ENCODE assay signal across 8 cellular contexts in genomic region chr17:77425791-77426641, GRCh38.
DNase-seq lines count a peak whose midpoint lies in the region; ATAC-seq, FAIRE-seq and TF ChIP-seq lines count a peak whose summit lies in the region.

No MANE protein-coding gene starts in this region.

- H3K79me2 ChIP-seq in OCI-LY7 (ENCODE audit: insufficient read depth, low read depth, low read length): no peaks in the 10 kb centered on the region; the same call in 1 of the 2 replicates
- peaks cover 22% of the 10 kb centered on the region for H3K79me2 ChIP-seq in mesendoderm (ENCODE audit: control insufficient read depth, insufficient read depth, low read length)

- peak overlapping the region; percentile 73 for H3K56ac ChIP-seq in mesendoderm (ENCODE audit: low read length)

- no peak overlapping the region for H2AFZ ChIP-seq in OCI-LY7 (ENCODE audit: low read length)

- POLR2A ChIA-PET in OCI-LY7 (lab: Charles Lee): interaction anchor here (0.6 to 6.8 kb wide), 9 partner anchors 12 to 1641 kb away, joined by 3 to 73 read pairs (median 4); no protein-coding TSS in a partner anchor

- ATAC-seq in CD4-positive, CD25-positive, alpha-beta regulatory T cell (ENCODE audit: low read depth in 2 of 2): no peak
- ATAC-seq in GM21526 (IDR thresholded peaks at IDR 0.05; ENCODE audit: low FRiP score, unreplicated experiment): no peak

- H2BK120ac ChIP-seq in mesendoderm (ENCODE audit: low read depth, low read length): no peak overlapping the region

- no peak overlapping the region for H4K8ac ChIP-seq in mesendoderm (ENCODE audit: low read depth, low read length)

- H3K23ac ChIP-seq in mesendoderm (ENCODE audit: low read length): peak overlapping the region; percentile 68

- no peak overlapping the region for H2BK15ac ChIP-seq in mesendoderm (replicated peaks; ENCODE audit: low read depth)

- H3K18ac ChIP-seq in mesendoderm (ENCODE audit: low read length): peak overlapping the region; percentile 32

- WGBS in mesendoderm (ENCODE audit: extremely low coverage, insufficient coverage, low lambda C conversion rate): no CpG with 5 or more reads among the region's 23 CpGs

- H3K4me1 ChIP-seq in CD4-positive, CD25-positive, alpha-beta regulatory T cell (ENCODE audit: control insufficient read depth, insufficient read depth, low read length, poor library complexity, severe bottlenecking): peaks cover 71% of the 10 kb centered on the region
- H3K4me1 ChIP-seq in OCI-LY7 (ENCODE audit: insufficient read depth, low read length, poor library complexity, severe bottlenecking) (peaks cover 76% of the 10 kb centered on the region), mesendoderm (ENCODE audit: control insufficient read depth, low read depth, low read length) (peaks cover 11% of the 10 kb centered on the region)

- peaks cover 0 to 81% (median 31%) of the 10 kb centered on the region in 4 donors for H3K4me1 Mint-ChIP-seq in CD4-positive, CD25-positive, alpha-beta regulatory T cell

- H3K27ac ChIP-seq in CD4-positive, CD25-positive, alpha-beta regulatory T cell (ENCODE audit: insufficient read depth, low read length, poor library complexity, severe bottlenecking): no peak overlapping the region
- H3K27ac ChIP-seq in OCI-LY7 (ENCODE audit: low read depth, low read length, poor library complexity, severe bottlenecking) (peak overlapping the region; percentile 65), caudate nucleus (ENCODE audit: low read depth, low read length) (peak overlapping the region; percentile 59), mesendoderm (ENCODE audit: low read depth, low read length) (peak overlapping the region; percentile 25)

- DNase-seq in CD4-positive, CD25-positive, alpha-beta regulatory T cell: no peak
- DNase-seq in OCI-LY7 (ENCODE audit: low spot score): no peak
- peak in 1 of 61 donors; percentile 50 for DNase-seq in caudate nucleus (lab: John Stamatoyannopoulos, UW)
- DNase-seq in mesendoderm: peak; percentile 81
- DNase-seq in urothelium cell line (ENCODE audit: low spot score): peak; percentile 92
- no peak for DNase-seq in D721Med (ENCODE audit: insufficient read length, low spot score)
- no peak for DNase-seq in putamen (ENCODE audit: low spot score)

- H3K36me3 Mint-ChIP-seq in CD4-positive, CD25-positive, alpha-beta regulatory T cell: no peaks in the 10 kb centered on the region

- no peaks in the 10 kb centered on the region for H3K27me3 Mint-ChIP-seq in CD4-positive, CD25-positive, alpha-beta regulatory T cell

- H3K4me3 ChIP-seq in CD4-positive, CD25-positive, alpha-beta regulatory T cell (ENCODE audit: low read depth, low read length): no peak overlapping the region
- H3K4me3 ChIP-seq in OCI-LY7 (ENCODE audit: low read depth, low read length, poor library complexity, severe bottlenecking) (no peak overlapping the region), mesendoderm (ENCODE audit: low read length) (no peak overlapping the region)

- peak overlapping the region; percentile 81 to 93 (median 91) for H3K27ac Mint-ChIP-seq in CD4-positive, CD25-positive, alpha-beta regulatory T cell

- TF ChIP-seq CTCF in OCI-LY7 (conservative IDR thresholded peaks at IDR 0.05; ENCODE audit: low read length) (no peak), D721Med (IDR thresholded peaks at IDR 0.05; ENCODE audit: insufficient read depth, missing control alignments) (no peak)

- intact Hi-C loops in OCI-LY7 (cut with micrococcal nuclease; ENCODE audit: unreplicated experiment): no loop called here

- H3K79me1 ChIP-seq in mesendoderm (ENCODE audit: low read length): peaks cover 42% of the 10 kb centered on the region

- H3K9ac ChIP-seq in mesendoderm (ENCODE audit: low read length): peak overlapping the region; percentile 1

- no peaks in the 10 kb centered on the region for H3K9me3 ChIP-seq in CD4-positive, CD25-positive, alpha-beta regulatory T cell (ENCODE audit: control insufficient read depth in 2 of 2, low read length in 2 of 2)
- H3K9me3 ChIP-seq in OCI-LY7 (ENCODE audit: low read length): no peaks in the 10 kb centered on the region

- H3K9me2 ChIP-seq in OCI-LY7 (ENCODE audit: insufficient read depth, low read length): no peaks in the 10 kb centered on the region

- FAIRE-seq in urothelium cell line (lab: Jason Lieb, UNC): no peak
- FAIRE-seq in D721Med (lab: Jason Lieb, UNC): no peak

- H3K4me2 ChIP-seq in OCI-LY7 (ENCODE audit: low read length) (peak overlapping the region; percentile 31), mesendoderm (ENCODE audit: low read length) (no peak overlapping the region)

- H3K27me3 ChIP-seq in CD4-positive, CD25-positive, alpha-beta regulatory T cell (ENCODE audit: control insufficient read depth, insufficient read depth, low read length): no peaks in the 10 kb centered on the region
- no peaks in the 10 kb centered on the region for H3K27me3 ChIP-seq in mesendoderm (ENCODE audit: insufficient read depth, low read length, poor library complexity)

- no peaks in the 10 kb centered on the region for H3K9me3 Mint-ChIP-seq in CD4-positive, CD25-positive, alpha-beta regulatory T cell

- no TSS peak for BruUV-seq in OCI-LY7 (replicated peaks; lab: Mats Ljungman, UMichigan)

- H3K4ac ChIP-seq in mesendoderm (ENCODE audit: low read depth, low read length): no peak overlapping the region

- CTCF ChIA-PET in OCI-LY7 (lab: Charles Lee; ENCODE audit: unreplicated experiment): interaction anchor here (1.3 to 2.2 kb wide), 2 partner anchors 25 to 69 kb away, joined by 3 to 8 read pairs; no protein-coding TSS in a partner anchor

- peak overlapping the region; percentile 22 for H2AK5ac ChIP-seq in mesendoderm (ENCODE audit: low read length)

- peak overlapping the region in 1 of 4 donors; percentile 13 for H3K4me3 Mint-ChIP-seq in CD4-positive, CD25-positive, alpha-beta regulatory T cell

- no peak overlapping the region for H4K5ac ChIP-seq in mesendoderm (ENCODE audit: low read length)

- no peaks in the 10 kb centered on the region for H4K20me1 ChIP-seq in OCI-LY7 (ENCODE audit: insufficient read depth, low read length)

- peaks cover 5% of the 10 kb centered on the region for H3K36me3 ChIP-seq in CD4-positive, CD25-positive, alpha-beta regulatory T cell (ENCODE audit: control insufficient read depth, insufficient read depth, low read length)
- H3K36me3 ChIP-seq in OCI-LY7 (ENCODE audit: insufficient read depth, low read length) (no peaks in the 10 kb centered on the region), mesendoderm (ENCODE audit: control insufficient read depth, insufficient read depth, low read length) (no peaks in the 10 kb centered on the region)

- peak overlapping the region; percentile 23 for H2BK5ac ChIP-seq in mesendoderm (ENCODE audit: low read length)

Comparison
In these comparisons a context has a peak if more than half of its experiments do, and no peak if none do; other contexts are left out.
1. DNase-seq: peak in mesendoderm (single experiment) and urothelium cell line (single experiment); none in CD4-positive, CD25-positive, alpha-beta regulatory T cell (0 of 3), OCI-LY7 (single experiment), D721Med (single experiment) and putamen (single experiment).